ENCODE assay signal across 28 cellular contexts in the genomic region with DNA sequence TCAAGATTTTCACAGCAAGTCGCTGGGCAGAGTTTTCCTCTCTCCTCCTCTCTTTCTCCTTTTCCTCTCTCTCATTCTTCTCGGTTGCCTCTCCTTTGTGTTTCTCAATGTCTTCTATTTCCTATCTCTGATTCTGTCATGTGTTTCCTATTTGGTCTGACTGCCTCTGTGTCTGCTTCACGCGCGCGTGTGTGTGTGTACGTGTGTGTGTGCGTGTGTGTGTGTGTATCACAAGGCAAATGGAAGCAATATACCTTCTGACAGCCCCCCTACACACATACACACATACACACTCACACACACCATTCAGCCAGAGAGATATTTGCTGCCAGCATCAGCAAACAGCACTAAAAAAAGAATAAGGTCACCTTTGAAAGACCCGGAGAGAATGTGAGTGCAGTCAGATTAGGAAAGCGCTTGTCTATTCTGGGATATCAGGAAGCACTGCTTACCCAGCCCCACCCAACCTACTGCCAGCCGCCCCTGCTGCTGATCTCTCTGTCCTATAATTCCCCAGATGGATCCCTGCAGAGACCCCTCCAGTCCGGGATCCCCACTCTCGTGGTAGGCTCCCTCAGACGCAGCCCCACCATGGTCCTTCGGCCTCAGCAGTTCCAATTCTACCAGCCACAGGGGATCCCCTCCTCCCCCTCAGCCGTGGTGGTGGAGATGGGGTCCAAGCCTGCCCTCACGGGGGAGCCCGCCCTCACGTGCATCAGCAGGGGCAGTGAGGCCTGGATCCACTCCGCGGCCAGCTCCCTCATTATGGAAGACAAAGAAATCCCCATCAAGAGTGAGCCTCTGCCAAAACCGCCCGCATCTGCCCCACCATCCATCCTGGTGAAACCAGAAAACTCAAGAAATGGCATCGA. TPM values are rescaled to one million over a fixed set of nuclear protein-coding genes. Genes with fewer than 3 reads are reported as not detected.
DNase-seq lines count a peak whose midpoint lies in the region; ATAC-seq lines count a peak whose summit lies in the region.
"Had no signal": no experiment of that assay in that cellular context is flagged by ENCODE, and none has a peak within 500 bp of the region (broad histone marks: within the 10 kb centered on the region; RNA-seq: fewer than 3 reads in every experiment).

No MANE protein-coding gene starts in this region.

- H3K4me1 Mint-ChIP-seq in stimulated activated naive CD8-positive, alpha-beta T cell treated with anti-CD3 and anti-CD28 coated beads, Interleukin-15, amount 100 ng/mL, for 72 hours = no peaks in the 10 kb centered on the region
- no peaks in the 10 kb centered on the region for H3K4me1 Mint-ChIP-seq in CD8-positive, alpha-beta memory T cell
- H3K4me1 Mint-ChIP-seq: T-helper 17 cell had no signal

- H3K36me3 ChIP-seq in CD8-positive, alpha-beta memory T cell (ENCODE audit: insufficient read depth, low read length) = no peaks in the 10 kb centered on the region
- H3K36me3 ChIP-seq: BE2C had no signal

- no peaks in the 10 kb centered on the region for H3K9me3 ChIP-seq in CD8-positive, alpha-beta memory T cell (ENCODE audit: low read length)
- H3K9me3 ChIP-seq: A549, BE2C, psoas muscle, SJSA1, stomach, tibial artery had no signal

- H3K9me3 Mint-ChIP-seq in stimulated activated naive CD8-positive, alpha-beta T cell treated with anti-CD3 and anti-CD28 coated beads, Interleukin-15, amount 100 ng/mL, for 72 hours = no peaks in the 10 kb centered on the region
- no peaks in the 10 kb centered on the region for H3K9me3 Mint-ChIP-seq in CD8-positive, alpha-beta memory T cell
- H3K9me3 Mint-ChIP-seq: activated CD8-positive, alpha-beta T cell treated with anti-CD3 and anti-CD28 coated beads for 36 hours; HFFc6 had no signal

- CTCF ChIA-PET in CD8-positive, alpha-beta memory T cell (lab: Charles Lee) = no interaction called here

- DNase-seq in stimulated activated naive CD8-positive, alpha-beta T cell treated with anti-CD3 and anti-CD28 coated beads, Interleukin-15, amount 100 ng/mL, for 72 hours = no peak
- DNase-seq in stimulated activated naive CD8-positive, alpha-beta T cell treated with anti-CD3 and anti-CD28 coated beads, Interleukin-15, Interleukin-2, amounts not matched to agents 100 U/mL and 50 U/mL, for 24 hours = no peak
- DNase-seq in fibroblast of peridontal ligament (ENCODE audit: extremely low read depth) (peak; percentile 36), islet precursor cell (peak; percentile 35), DMS79 treated with DMSO at 0.1 percent for 48 hours (lab: John Stamatoyannopoulos, UW) (no peak)
- DNase-seq in activated CD4-positive, CD25-positive, alpha-beta regulatory T cell treated with anti-CD3 and anti-CD28 coated beads, Interleukin-2, amount 50 U/mL, for 72 hours = no peak
- no peak for DNase-seq in CD8-positive, alpha-beta memory T cell
- DNase-seq: activated CD4-positive, alpha-beta T cell treated with anti-CD3 and anti-CD28 coated beads for 1 hour; activated CD8-positive, alpha-beta T cell treated with anti-CD3 and anti-CD28 coated beads for 36 hours; activated effector memory CD4-positive, alpha-beta T cell treated with Interleukin-2 at 50 U/mL for 16 hours; BE2C; head of caudate nucleus; HFFc6; mesendoderm; NCI-H1092 treated with DMSO at 0.1 percent for 48 hours; NCI-H187; NCI-H2171 treated with DMSO at 0.1 percent for 48 hours; NCI-H526 treated with DMSO at 0.1 percent for 48 hours; nucleus accumbens; psoas muscle; stomach; T-helper 17 cell; tibial artery had no signal

- H3K27ac Mint-ChIP-seq in stimulated activated naive CD8-positive, alpha-beta T cell treated with anti-CD3 and anti-CD28 coated beads, Interleukin-15, amount 100 ng/mL, for 72 hours = no peak overlapping the region
- H3K27ac Mint-ChIP-seq in CD8-positive, alpha-beta memory T cell = no peak overlapping the region
- H3K27ac Mint-ChIP-seq: activated CD8-positive, alpha-beta T cell treated with anti-CD3 and anti-CD28 coated beads for 36 hours; HFFc6; T-helper 17 cell had no signal

- H3K4me3 Mint-ChIP-seq in stimulated activated naive CD8-positive, alpha-beta T cell treated with anti-CD3 and anti-CD28 coated beads, Interleukin-15, amount 100 ng/mL, for 72 hours = no peak overlapping the region
- H3K4me3 Mint-ChIP-seq in CD8-positive, alpha-beta memory T cell = no peak overlapping the region
- H3K4me3 Mint-ChIP-seq: activated CD8-positive, alpha-beta T cell treated with anti-CD3 and anti-CD28 coated beads for 36 hours; HFFc6; T-helper 17 cell had no signal

- H3K4me1 ChIP-seq in CD8-positive, alpha-beta memory T cell (ENCODE audit: insufficient read depth, low read length) = no peaks in the 10 kb centered on the region
- H3K4me1 ChIP-seq: A549, BE2C, psoas muscle, SJSA1, stomach had no signal

- no peaks in the 10 kb centered on the region for H3K36me3 Mint-ChIP-seq in CD8-positive, alpha-beta memory T cell

- no peak overlapping the region for H3K4me3 ChIP-seq in CD8-positive, alpha-beta memory T cell (ENCODE audit: low read length)
- H3K4me3 ChIP-seq: A549, psoas muscle, SJSA1, stomach, tibial artery had no signal

- no peak overlapping the region for H3K27ac ChIP-seq in CD8-positive, alpha-beta memory T cell (ENCODE audit: low read depth, low read length)
- H3K27ac ChIP-seq: A549, psoas muscle, SJSA1, stomach, tibial artery had no signal

- H3K27me3 ChIP-seq in CD8-positive, alpha-beta memory T cell (ENCODE audit: insufficient read depth, low read length, poor library complexity, severe bottlenecking) = no peaks in the 10 kb centered on the region
- H3K27me3 ChIP-seq: SJSA1, stomach, tibial artery had no signal

- H3K27me3 Mint-ChIP-seq in stimulated activated naive CD8-positive, alpha-beta T cell treated with anti-CD3 and anti-CD28 coated beads, Interleukin-15, amount 100 ng/mL, for 72 hours = peaks cover 35% of the 10 kb centered on the region
- H3K27me3 Mint-ChIP-seq in CD8-positive, alpha-beta memory T cell = peaks cover 4 to 10% of the 10 kb centered on the region in 2 donors

- ATAC-seq in stimulated activated naive CD8-positive, alpha-beta T cell treated with anti-CD3 and anti-CD28 coated beads, Interleukin-15, amount 100 ng/mL, for 72 hours = peak; percentile 50
- no peak for ATAC-seq in stimulated activated naive CD8-positive, alpha-beta T cell treated with anti-CD3 and anti-CD28 coated beads, Interleukin-15, Interleukin-2, amounts not matched to agents 100 U/mL and 50 U/mL, for 24 hours
- ATAC-seq in HG02973 (IDR thresholded peaks at IDR 0.05; ENCODE audit: unreplicated experiment) = no peak
- ATAC-seq: A549; activated CD8-positive, alpha-beta T cell treated with anti-CD3 and anti-CD28 coated beads for 36 hours; T-helper 17 cell had no signal

- POLR2A ChIA-PET in CD8-positive, alpha-beta memory T cell (lab: Charles Lee) = no interaction called here

RNA-seq across cellular contexts. Expression of gene PLAC8L1, which starts 45.8 kb away (rescaled TPM):
- under 1 TPM; 0.53 to 0.96 TPM for total RNA-seq in CD8-positive, alpha-beta memory T cell
- polyA plus RNA-seq in CD8-positive, alpha-beta memory T cell = not detected
- total RNA-seq: G401, myocyte, SJSA1, stomach had no signal

Comparison
In these comparisons a context has a peak if more than half of its experiments do, and no peak if none do; other contexts are left out.
1. DNase-seq: peak in fibroblast of peridontal ligament (single experiment) and islet precursor cell (single experiment); none in stimulated activated naive CD8-positive, alpha-beta T cell treated with anti-CD3 and anti-CD28 coated beads, Interleukin-15, amount 100 ng/mL, for 72 hours (0 of 2), stimulated activated naive CD8-positive, alpha-beta T cell treated with anti-CD3 and anti-CD28 coated beads, Interleukin-15, Interleukin-2, amounts not matched to agents 100 U/mL and 50 U/mL, for 24 hours (single experiment), activated CD4-positive, CD25-positive, alpha-beta regulatory T cell treated with anti-CD3 and anti-CD28 coated beads, Interleukin-2, amount 50 U/mL, for 72 hours (single experiment), CD8-positive, alpha-beta memory T cell (0 of 5) and DMS79 treated with DMSO at 0.1 percent for 48 hours (single experiment).